8 cellular contexts compared by ENCODE assay signal in the genomic region with DNA sequence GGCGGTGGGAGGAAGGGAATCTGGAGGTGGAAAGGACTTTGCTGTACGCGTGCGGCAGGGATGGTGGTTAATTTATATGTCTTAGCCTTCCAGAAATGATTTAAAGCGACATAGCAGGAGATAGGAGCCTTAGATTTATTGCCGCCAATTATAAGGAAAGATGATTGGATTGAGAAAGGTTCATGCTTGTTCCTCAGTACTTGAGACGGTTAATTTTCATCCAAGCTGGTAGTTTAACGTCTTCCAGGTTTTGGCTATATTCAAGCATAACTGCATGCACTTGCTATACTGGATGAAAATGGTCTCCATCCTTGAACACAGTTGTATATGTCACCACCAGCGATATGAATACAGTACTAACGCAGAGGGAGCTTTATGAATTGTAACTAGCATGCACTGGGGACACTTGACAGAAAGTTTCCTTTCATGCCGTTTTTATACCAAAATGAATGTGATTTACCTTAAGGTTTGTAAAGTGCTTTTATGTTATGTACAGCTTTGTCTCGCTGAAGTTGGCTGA. TPM values are rescaled to one million over a fixed set of nuclear protein-coding genes. Genes with fewer than 3 reads are reported as not detected.
A peak's percentile ranks its signal among the peaks of the same experiment; 100 is the strongest.
DNase-seq lines count a peak whose midpoint lies in the region; TF ChIP-seq lines count a peak whose summit lies in the region.

No MANE protein-coding gene starts in this region.

- peak overlapping the region; percentile 86 for H3K27ac ChIP-seq in BLaER1

- no peaks in the 10 kb centered on the region for H3K9me3 Mint-ChIP-seq in dendritic cell treated with granulocyte-macrophage colony-stimulating factor and Interleukin-4, amounts not matched to agents 40 ng/mL and 50 ng/mL, for 4 days
- no peaks in the 10 kb centered on the region for H3K9me3 Mint-ChIP-seq in nephron

- H3K4me2 ChIP-seq in BLaER1 = peak overlapping the region; percentile 92

- DNase-seq in NAMALWA (ENCODE audit: low spot score) = peak; percentile 34
- no peak for DNase-seq in stimulated activated naive CD4-positive, alpha-beta T cell treated with Interleukin-2 at 50 U/mL for 16 hours (lab: John Stamatoyannopoulos, UW)
- DNase-seq in central memory CD4-positive, alpha-beta T cell = no peak
- no peak for DNase-seq in occipital lobe (lab: John Stamatoyannopoulos, UW)
- DNase-seq in NCI-H1436 (lab: John Stamatoyannopoulos, UW) = no peak

- no peaks in the 10 kb centered on the region for H3K27me3 ChIP-seq in BLaER1

- TF ChIP-seq CTCF in nephron (IDR thresholded peaks at IDR 0.05; ENCODE audit: unreplicated experiment in 3 of 3) = no peak

- peak overlapping the region; percentile 88 for H3K9ac ChIP-seq in BLaER1

- peaks cover 28% of the 10 kb centered on the region for H3K36me3 Mint-ChIP-seq in dendritic cell treated with granulocyte-macrophage colony-stimulating factor and Interleukin-4, amounts not matched to agents 40 ng/mL and 50 ng/mL, for 4 days (ENCODE audit: low read depth)
- peaks cover 9% of the 10 kb centered on the region for H3K36me3 Mint-ChIP-seq in nephron (ENCODE audit: low read depth)

- peaks cover 32% of the 10 kb centered on the region for H3K4me1 ChIP-seq in BLaER1

- H3K9me3 ChIP-seq in BLaER1 = no peaks in the 10 kb centered on the region

- no peaks in the 10 kb centered on the region for H4K20me1 ChIP-seq in BLaER1

- peaks cover 5% of the 10 kb centered on the region for H3K27me3 Mint-ChIP-seq in dendritic cell treated with granulocyte-macrophage colony-stimulating factor and Interleukin-4, amounts not matched to agents 40 ng/mL and 50 ng/mL, for 4 days
- H3K27me3 Mint-ChIP-seq in nephron (ENCODE audit: low read depth) = no peaks in the 10 kb centered on the region

- peak overlapping the region; percentile 80 for H3K4me3 Mint-ChIP-seq in dendritic cell treated with granulocyte-macrophage colony-stimulating factor and Interleukin-4, amounts not matched to agents 40 ng/mL and 50 ng/mL, for 4 days
- peak overlapping the region; percentile 90 to 97 (median 95) for H3K4me3 Mint-ChIP-seq in nephron

- intact Hi-C loops in dendritic cell treated with granulocyte-macrophage colony-stimulating factor and Interleukin-4, amounts not matched to agents 40 ng/mL and 50 ng/mL, for 4 days (cut with micrococcal nuclease) = loop anchor here (5.0 kb wide), 1 partner anchor 37 kb away; no protein-coding TSS in a partner anchor

- peak overlapping the region; percentile 80 for H3K27ac Mint-ChIP-seq in dendritic cell treated with granulocyte-macrophage colony-stimulating factor and Interleukin-4, amounts not matched to agents 40 ng/mL and 50 ng/mL, for 4 days
- H3K27ac Mint-ChIP-seq in nephron = peak overlapping the region; percentile 98 to 99 (median 99)

- H3K4me1 Mint-ChIP-seq in dendritic cell treated with granulocyte-macrophage colony-stimulating factor and Interleukin-4, amounts not matched to agents 40 ng/mL and 50 ng/mL, for 4 days (ENCODE audit: low read depth) = peaks cover 14% of the 10 kb centered on the region
- H3K4me1 Mint-ChIP-seq in nephron = peaks cover 23% of the 10 kb centered on the region

- peaks cover 20% of the 10 kb centered on the region for H3K36me3 ChIP-seq in BLaER1

- H3K4me3 ChIP-seq in BLaER1 = peak overlapping the region; percentile 78

RNA-seq across cellular contexts. Expression of a gene that starts 0.6 kb away (rescaled TPM):
- 6.6 TPM for total RNA-seq in occipital lobe

RNA-seq across cellular contexts. Expression of a gene that starts 8.1 kb away (rescaled TPM):
- 123 TPM for total RNA-seq in occipital lobe

RNA-seq across cellular contexts. Expression of a gene that starts 18.4 kb away (rescaled TPM):
- total RNA-seq in occipital lobe = 0.31 TPM

RNA-seq across cellular contexts. Expression of a gene that starts 41.5 kb away (rescaled TPM):
- total RNA-seq in occipital lobe = not detected
